Comparison of ENCODE assay signal across 8 cellular contexts in genomic region chr5:35202319-35203111, GRCh38. TPM values are rescaled to one million over a fixed set of nuclear protein-coding genes. Genes with fewer than 3 reads are reported as not detected.
DNase-seq lines count a peak whose midpoint lies in the region; ATAC-seq and TF ChIP-seq lines count a peak whose summit lies in the region.

No MANE protein-coding gene starts in this region.

- intact Hi-C loops in A673 (cut with micrococcal nuclease; ENCODE audit: unreplicated experiment): loop anchor here (5.0 to 10.0 kb wide), 2 partner anchors 110 to 722 kb away; no protein-coding TSS in a partner anchor
- intact Hi-C loops in OCI-LY7 (cut with micrococcal nuclease; ENCODE audit: unreplicated experiment): loop anchor here (2.0 kb wide), 1 partner anchor 114 kb away; no protein-coding TSS in a partner anchor

- H3K36me3 ChIP-seq in A673 (ENCODE audit: insufficient read depth, low read length, poor library complexity, severe bottlenecking) (no peaks in the 10 kb centered on the region), OCI-LY7 (ENCODE audit: insufficient read depth, low read length) (no peaks in the 10 kb centered on the region)

- H3K4me2 ChIP-seq in OCI-LY7 (ENCODE audit: low read length): no peak overlapping the region

- TF ChIP-seq CTCF in A673 (conservative IDR thresholded peaks at IDR 0.05; ENCODE audit: low read depth, low read length) (peak; percentile 73), GM12865 (IDR thresholded peaks at IDR 0.05; ENCODE audit: insufficient read depth, low read depth, low read length, missing control alignments) (peak; percentile 55), OCI-LY7 (conservative IDR thresholded peaks at IDR 0.05; ENCODE audit: low read length) (peak; percentile 80), astrocyte of the spinal cord (IDR thresholded peaks at IDR 0.05; ENCODE audit: low read depth, low read length) (peak; percentile 67)

- H3K4me3 ChIP-seq in A673 (ENCODE audit: low read depth, low read length, poor library complexity, severe bottlenecking) (no peak overlapping the region), GM12865 (ENCODE audit: low read depth, low read length) (no peak overlapping the region), OCI-LY7 (ENCODE audit: low read depth, low read length, poor library complexity, severe bottlenecking) (no peak overlapping the region), astrocyte of the spinal cord (ENCODE audit: low read depth, low read length) (no peak overlapping the region)

- CTCF ChIA-PET in A673 (lab: Charles Lee): no interaction called here
- CTCF ChIA-PET in OCI-LY7 (lab: Charles Lee; ENCODE audit: unreplicated experiment): no interaction called here

- peak; percentile 73 for ATAC-seq in HG02981 (IDR thresholded peaks at IDR 0.05; ENCODE audit: unreplicated experiment)
- ATAC-seq in stimulated activated naive CD8-positive, alpha-beta T cell treated with anti-CD3 and anti-CD28 coated beads, Interleukin-15, amount 100 ng/mL, for 72 hours: peak; percentile 81

- in situ Hi-C loops in astrocyte of the spinal cord (cut with HindIII; ENCODE audit: low sequenced_read_pairs): no loop called here

- BruUV-seq in A673 (replicated peaks; lab: Mats Ljungman, UMichigan): no TSS peak
- BruUV-seq in OCI-LY7 (replicated peaks; lab: Mats Ljungman, UMichigan): no TSS peak

- no peaks in the 10 kb centered on the region for H3K4me1 ChIP-seq in A673 (ENCODE audit: insufficient read depth, low read length, poor library complexity, severe bottlenecking)
- H3K4me1 ChIP-seq in OCI-LY7 (ENCODE audit: insufficient read depth, low read length, poor library complexity, severe bottlenecking): no peaks in the 10 kb centered on the region

- H3K27me3 Mint-ChIP-seq in stimulated activated naive CD8-positive, alpha-beta T cell treated with anti-CD3 and anti-CD28 coated beads, Interleukin-15, amount 100 ng/mL, for 72 hours: peaks cover 68% of the 10 kb centered on the region

- no peak overlapping the region for H3K4me3 Mint-ChIP-seq in stimulated activated naive CD8-positive, alpha-beta T cell treated with anti-CD3 and anti-CD28 coated beads, Interleukin-15, amount 100 ng/mL, for 72 hours

- no peaks in the 10 kb centered on the region for H4K20me1 ChIP-seq in OCI-LY7 (ENCODE audit: insufficient read depth, low read length)

- H3K4me1 Mint-ChIP-seq in stimulated activated naive CD8-positive, alpha-beta T cell treated with anti-CD3 and anti-CD28 coated beads, Interleukin-15, amount 100 ng/mL, for 72 hours: no peaks in the 10 kb centered on the region

- H3K9me3 Mint-ChIP-seq in stimulated activated naive CD8-positive, alpha-beta T cell treated with anti-CD3 and anti-CD28 coated beads, Interleukin-15, amount 100 ng/mL, for 72 hours: no peaks in the 10 kb centered on the region

- H3K79me2 ChIP-seq in OCI-LY7 (ENCODE audit: insufficient read depth, low read depth, low read length): no peaks in the 10 kb centered on the region

- no peak overlapping the region for H3K27ac Mint-ChIP-seq in stimulated activated naive CD8-positive, alpha-beta T cell treated with anti-CD3 and anti-CD28 coated beads, Interleukin-15, amount 100 ng/mL, for 72 hours

- POLR2A ChIA-PET in A673 (lab: Charles Lee; ENCODE audit: low non-redundant PET) (no interaction called here), OCI-LY7 (lab: Charles Lee) (no interaction called here)

- H3K27me3 ChIP-seq in A673 (replicated peaks; ENCODE audit: insufficient read depth, low read depth, low read length, poor library complexity): peaks cover 10% of the 10 kb centered on the region

- DNase-seq in A673 (ENCODE audit: low spot score) (peak; percentile 63), GM12865 (ENCODE audit: low read depth) (peak; percentile 70), OCI-LY7 (ENCODE audit: low spot score) (peak; percentile 37), astrocyte of the spinal cord (ENCODE audit: low read depth, low spot score) (peak; percentile 42), kidney glomerular epithelial cell (lab: John Stamatoyannopoulos, UW) (peak; percentile 26), NCI-H128 (lab: John Stamatoyannopoulos, UW; ENCODE audit: unreplicated experiment) (no peak)
- DNase-seq in stimulated activated naive CD8-positive, alpha-beta T cell treated with anti-CD3 and anti-CD28 coated beads, Interleukin-15, amount 100 ng/mL, for 72 hours: peak; percentile 17 to 35

- H3K27ac ChIP-seq in A673 (ENCODE audit: low read depth, low read length, poor library complexity, severe bottlenecking): no peak overlapping the region
- no peak overlapping the region for H3K27ac ChIP-seq in OCI-LY7 (ENCODE audit: low read depth, low read length, poor library complexity, severe bottlenecking)

- no peaks in the 10 kb centered on the region for H3K9me3 ChIP-seq in A673 (ENCODE audit: low read depth, low read length, poor library complexity, severe bottlenecking)
- no peaks in the 10 kb centered on the region for H3K9me3 ChIP-seq in OCI-LY7 (ENCODE audit: low read length)

- H3K9me2 ChIP-seq in OCI-LY7 (ENCODE audit: insufficient read depth, low read length): no peaks in the 10 kb centered on the region

- no peak overlapping the region for H2AFZ ChIP-seq in OCI-LY7 (ENCODE audit: low read length)

RNA-seq across cellular contexts. Expression of gene PRLR, which starts 27.8 kb away (rescaled TPM):
- total RNA-seq in A673 (2021) (0.22 TPM in 1 of 2 replicates, not detected in the other), OCI-LY7 (2022) (not detected in 2 replicates)
- not detected in 2 replicates for total RNA-seq in OCI-LY7 (2014; rRNA removed; shearing (Covaris generic))
